In the genomic region with DNA sequence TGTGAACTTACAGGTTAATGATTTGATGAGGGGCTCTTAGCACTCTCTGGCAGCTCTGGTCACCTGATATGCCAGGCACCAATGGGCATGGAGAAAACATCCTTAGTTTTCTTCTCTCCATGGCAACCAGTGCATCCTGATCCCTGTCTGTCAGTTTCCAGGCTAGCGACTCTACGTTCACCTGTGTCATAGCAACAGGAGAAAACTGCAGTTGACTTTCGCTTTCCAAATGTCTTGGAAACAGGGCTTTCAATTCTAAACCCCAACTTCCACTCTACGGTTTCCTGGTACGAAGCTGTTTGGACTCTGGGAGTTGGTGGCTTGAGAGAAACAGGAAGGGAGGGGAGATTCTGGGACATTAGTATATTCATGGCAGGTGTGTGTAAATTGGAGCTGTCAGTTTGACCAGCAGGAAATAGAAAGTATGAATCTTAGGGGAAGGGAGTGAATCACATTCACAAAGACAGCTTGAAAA, we compare ENCODE assay signal across 11 cellular contexts.
DNase-seq lines count a peak whose midpoint lies in the region; ATAC-seq, FAIRE-seq and TF ChIP-seq lines count a peak whose summit lies in the region.
"Had no signal": no experiment of that assay in that cellular context is flagged by ENCODE, and none has a peak within 500 bp of the region (broad histone marks: within the 10 kb centered on the region; RNA-seq: fewer than 3 reads in every experiment).

No MANE protein-coding gene starts in this region.

- H3K9me3 ChIP-seq in smooth muscle cell (replicated peaks; ENCODE audit: low read depth): no peaks in the 10 kb centered on the region
- H3K9me3 ChIP-seq: MG63 had no signal

- no peaks in the 10 kb centered on the region for H3K79me2 ChIP-seq in smooth muscle cell (ENCODE audit: low read depth)

- H3K27ac ChIP-seq in smooth muscle cell (ENCODE audit: low read depth): no peak overlapping the region

- ATAC-seq in GM21447 (IDR thresholded peaks at IDR 0.05; ENCODE audit: unreplicated experiment): peak; percentile 54

- in situ Hi-C loops in Caki2 (cut with HindIII; ENCODE audit: low pct_unique_long_range_greater_than_20kb, low sequenced_read_pairs): no loop called here

- no peak for TF ChIP-seq CTCF in smooth muscle cell (IDR thresholded peaks at IDR 0.05; ENCODE audit: borderline replicate concordance, insufficient read depth, poor library complexity, severe bottlenecking)

- peaks cover 4% of the 10 kb centered on the region for H3K4me1 ChIP-seq in smooth muscle cell (ENCODE audit: low read depth)

- no peak for FAIRE-seq in urothelium cell line (lab: Jason Lieb, UNC)
- FAIRE-seq: G401.6 had no signal

- no peaks in the 10 kb centered on the region for H3F3A ChIP-seq in smooth muscle cell (ENCODE audit: low read depth)

- WGBS in smooth muscle cell (ENCODE audit: low lambda C conversion rate): 78% methylated on average over 5 of the region's 5 CpGs

- H2AFZ ChIP-seq in smooth muscle cell (ENCODE audit: low read depth): no peak overlapping the region

- H4K20me1 ChIP-seq in smooth muscle cell (ENCODE audit: low read depth): no peaks in the 10 kb centered on the region

- no peak overlapping the region for H3K4me2 ChIP-seq in smooth muscle cell

- no peaks in the 10 kb centered on the region for H3K36me3 ChIP-seq in smooth muscle cell (ENCODE audit: low read depth)
- H3K36me3 ChIP-seq: MG63 had no signal

- no peak overlapping the region for H3K9ac ChIP-seq in smooth muscle cell (ENCODE audit: low read depth)

- no peak overlapping the region for H3K4me3 ChIP-seq in smooth muscle cell
- H3K4me3 ChIP-seq: MG63 had no signal

- DNase-seq in Caki2 (ENCODE audit: low read depth) (peak; percentile 22), NCI-H510A (lab: John Stamatoyannopoulos, UW) (peak; percentile 29), glomerular visceral epithelial cell (ENCODE audit: extremely low spot score) (peak; percentile 39), middle frontal gyrus (ENCODE audit: extremely low spot score, low spot score) (no peak), AG08396 (ENCODE audit: low spot score) (no peak), urothelium cell line (ENCODE audit: low spot score) (no peak), smooth muscle cell (lab: John Stamatoyannopoulos, UW; ENCODE audit: unreplicated experiment) (no peak)
- DNase-seq: foreskin melanocyte, MG63 had no signal

- peaks cover 28% of the 10 kb centered on the region for H3K27me3 ChIP-seq in smooth muscle cell (ENCODE audit: low read depth)
- H3K27me3 ChIP-seq: MG63 had no signal

Comparison
In these comparisons a context has a peak if more than half of its experiments do, and no peak if none do; other contexts are left out.
1. DNase-seq: peak in Caki2 (single experiment), NCI-H510A (single experiment) and glomerular visceral epithelial cell (single experiment); none in middle frontal gyrus (single experiment), AG08396 (single experiment), urothelium cell line (single experiment) and smooth muscle cell (single experiment).